Comparison of ENCODE assay signal across 2 cellular contexts in genomic region chr6:142322504-142323198, GRCh38.
TF ChIP-seq lines count a peak whose summit lies in the region.

No MANE protein-coding gene starts in this region.

TF ChIP-seq in A549, 52 proteins besides CTCF, POLR2A, EP300 and RAD21:
- TF ChIP-seq, protein P1, sequence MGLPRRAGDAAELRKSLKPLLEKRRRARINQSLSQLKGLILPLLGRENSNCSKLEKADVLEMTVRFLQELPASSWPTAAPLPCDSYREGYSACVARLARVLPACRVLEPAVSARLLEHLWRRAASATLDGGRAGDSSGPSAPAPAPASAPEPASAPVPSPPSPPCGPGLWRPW (IDR thresholded peaks at IDR 0.05) = no peak
- TF ChIP-seq CEBPB (IDR thresholded peaks at IDR 0.05) (0 out of 4 replicates have a peak, but pooled peaks of 1 of the 2 experiments have one; percentile 11), HDAC2 (IDR thresholded peaks at IDR 0.05) (no peak)
- TF ChIP-seq, protein P2, sequence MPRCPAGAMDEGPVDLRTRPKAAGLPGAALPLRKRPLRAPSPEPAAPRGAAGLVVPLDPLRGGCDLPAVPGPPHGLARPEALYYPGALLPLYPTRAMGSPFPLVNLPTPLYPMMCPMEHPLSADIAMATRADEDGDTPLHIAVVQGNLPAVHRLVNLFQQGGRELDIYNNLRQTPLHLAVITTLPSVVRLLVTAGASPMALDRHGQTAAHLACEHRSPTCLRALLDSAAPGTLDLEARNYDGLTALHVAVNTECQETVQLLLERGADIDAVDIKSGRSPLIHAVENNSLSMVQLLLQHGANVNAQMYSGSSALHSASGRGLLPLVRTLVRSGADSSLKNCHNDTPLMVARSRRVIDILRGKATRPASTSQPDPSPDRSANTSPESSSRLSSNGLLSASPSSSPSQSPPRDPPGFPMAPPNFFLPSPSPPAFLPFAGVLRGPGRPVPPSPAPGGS (IDR thresholded peaks at IDR 0.05) = no peak

TF ChIP-seq in HEK293, 187 proteins besides CTCF, POLR2A, EP300 and RAD21:
- TF ChIP-seq ZBTB8A (tag by site-specific recombination; IDR thresholded peaks at IDR 0.05) (no peak), OSR2 (tag by site-specific recombination; IDR thresholded peaks at IDR 0.05) (no peak), ZNF561 (tag by site-specific recombination; IDR thresholded peaks at IDR 0.05; ENCODE audit: borderline replicate concordance) (no peak), KLF7 (tag by site-specific recombination; IDR thresholded peaks at IDR 0.05; ENCODE audit: borderline replicate concordance) (no peak), ZNF48 (tag by site-specific recombination; IDR thresholded peaks at IDR 0.05) (no peak), ZNF211 (tag by site-specific recombination; IDR thresholded peaks at IDR 0.05; ENCODE audit: low read depth) (no peak), ZNF785 (tag by site-specific recombination; IDR thresholded peaks at IDR 0.05) (no peak), PRDM1 (tag by site-specific recombination; IDR thresholded peaks at IDR 0.05) (0 out of 2 replicates have a peak, but pooled peaks have one; percentile 11), ZSCAN4 (tag by site-specific recombination; IDR thresholded peaks at IDR 0.05) (no peak), KLF8 (tag by site-specific recombination; IDR thresholded peaks at IDR 0.05) (no peak), ZNF600 (tag by site-specific recombination; IDR thresholded peaks at IDR 0.05) (peak; percentile 59), PRDM6 (tag by site-specific recombination; IDR thresholded peaks at IDR 0.05) (peak; percentile 87), ZNF488 (tag by site-specific recombination; IDR thresholded peaks at IDR 0.05) (no peak), KLF1 (tag by site-specific recombination; IDR thresholded peaks at IDR 0.05) (no peak), ZSCAN30 (tag by site-specific recombination; IDR thresholded peaks at IDR 0.05) (no peak), ZNF571 (tag by site-specific recombination; IDR thresholded peaks at IDR 0.05) (no peak), ZNF114 (tag by site-specific recombination; IDR thresholded peaks at IDR 0.05) (no peak), ZNF501 (tag by site-specific recombination; IDR thresholded peaks at IDR 0.05) (no peak), ZNF707 (tag by site-specific recombination; IDR thresholded peaks at IDR 0.05) (no peak), GLIS2 (tag by site-specific recombination; IDR thresholded peaks at IDR 0.05) (no peak), YY1 (tag by site-specific recombination; IDR thresholded peaks at IDR 0.05) (no peak)
- TF ChIP-seq, protein P3, sequence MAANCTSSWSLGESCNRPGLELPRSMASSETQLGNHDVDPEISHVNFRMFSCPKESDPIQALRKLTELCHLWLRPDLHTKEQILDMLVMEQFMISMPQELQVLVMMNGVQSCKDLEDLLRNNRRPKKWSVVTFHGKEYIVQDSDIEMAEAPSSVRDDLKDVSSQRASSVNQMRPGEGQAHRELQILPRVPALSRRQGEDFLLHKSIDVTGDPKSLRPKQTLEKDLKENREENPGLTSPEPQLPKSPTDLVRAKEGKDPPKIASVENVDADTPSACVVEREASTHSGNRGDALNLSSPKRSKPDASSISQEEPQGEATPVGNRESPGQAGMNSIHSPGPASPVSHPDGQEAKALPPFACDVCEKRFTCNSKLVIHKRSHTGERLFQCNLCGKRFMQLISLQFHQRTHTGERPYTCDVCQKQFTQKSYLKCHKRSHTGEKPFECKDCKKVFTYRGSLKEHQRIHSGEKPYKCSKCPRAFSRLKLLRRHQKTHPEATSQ (tag by site-specific recombination; IDR thresholded peaks at IDR 0.05) = no peak
- TF ChIP-seq, protein P4, sequence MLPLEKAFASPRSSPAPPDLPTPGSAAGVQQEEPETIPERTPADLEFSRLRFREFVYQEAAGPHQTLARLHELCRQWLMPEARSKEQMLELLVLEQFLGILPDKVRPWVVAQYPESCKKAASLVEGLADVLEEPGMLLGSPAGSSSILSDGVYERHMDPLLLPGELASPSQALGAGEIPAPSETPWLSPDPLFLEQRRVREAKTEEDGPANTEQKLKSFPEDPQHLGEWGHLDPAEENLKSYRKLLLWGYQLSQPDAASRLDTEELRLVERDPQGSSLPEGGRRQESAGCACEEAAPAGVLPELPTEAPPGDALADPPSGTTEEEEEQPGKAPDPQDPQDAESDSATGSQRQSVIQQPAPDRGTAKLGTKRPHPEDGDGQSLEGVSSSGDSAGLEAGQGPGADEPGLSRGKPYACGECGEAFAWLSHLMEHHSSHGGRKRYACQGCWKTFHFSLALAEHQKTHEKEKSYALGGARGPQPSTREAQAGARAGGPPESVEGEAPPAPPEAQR (tag by site-specific recombination; IDR thresholded peaks at IDR 0.05) = no peak
- TF ChIP-seq, protein P5, sequence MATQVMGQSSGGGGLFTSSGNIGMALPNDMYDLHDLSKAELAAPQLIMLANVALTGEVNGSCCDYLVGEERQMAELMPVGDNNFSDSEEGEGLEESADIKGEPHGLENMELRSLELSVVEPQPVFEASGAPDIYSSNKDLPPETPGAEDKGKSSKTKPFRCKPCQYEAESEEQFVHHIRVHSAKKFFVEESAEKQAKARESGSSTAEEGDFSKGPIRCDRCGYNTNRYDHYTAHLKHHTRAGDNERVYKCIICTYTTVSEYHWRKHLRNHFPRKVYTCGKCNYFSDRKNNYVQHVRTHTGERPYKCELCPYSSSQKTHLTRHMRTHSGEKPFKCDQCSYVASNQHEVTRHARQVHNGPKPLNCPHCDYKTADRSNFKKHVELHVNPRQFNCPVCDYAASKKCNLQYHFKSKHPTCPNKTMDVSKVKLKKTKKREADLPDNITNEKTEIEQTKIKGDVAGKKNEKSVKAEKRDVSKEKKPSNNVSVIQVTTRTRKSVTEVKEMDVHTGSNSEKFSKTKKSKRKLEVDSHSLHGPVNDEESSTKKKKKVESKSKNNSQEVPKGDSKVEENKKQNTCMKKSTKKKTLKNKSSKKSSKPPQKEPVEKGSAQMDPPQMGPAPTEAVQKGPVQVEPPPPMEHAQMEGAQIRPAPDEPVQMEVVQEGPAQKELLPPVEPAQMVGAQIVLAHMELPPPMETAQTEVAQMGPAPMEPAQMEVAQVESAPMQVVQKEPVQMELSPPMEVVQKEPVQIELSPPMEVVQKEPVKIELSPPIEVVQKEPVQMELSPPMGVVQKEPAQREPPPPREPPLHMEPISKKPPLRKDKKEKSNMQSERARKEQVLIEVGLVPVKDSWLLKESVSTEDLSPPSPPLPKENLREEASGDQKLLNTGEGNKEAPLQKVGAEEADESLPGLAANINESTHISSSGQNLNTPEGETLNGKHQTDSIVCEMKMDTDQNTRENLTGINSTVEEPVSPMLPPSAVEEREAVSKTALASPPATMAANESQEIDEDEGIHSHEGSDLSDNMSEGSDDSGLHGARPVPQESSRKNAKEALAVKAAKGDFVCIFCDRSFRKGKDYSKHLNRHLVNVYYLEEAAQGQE (tag by site-specific recombination; IDR thresholded peaks at IDR 0.05) = no peak
- TF ChIP-seq, protein P6, sequence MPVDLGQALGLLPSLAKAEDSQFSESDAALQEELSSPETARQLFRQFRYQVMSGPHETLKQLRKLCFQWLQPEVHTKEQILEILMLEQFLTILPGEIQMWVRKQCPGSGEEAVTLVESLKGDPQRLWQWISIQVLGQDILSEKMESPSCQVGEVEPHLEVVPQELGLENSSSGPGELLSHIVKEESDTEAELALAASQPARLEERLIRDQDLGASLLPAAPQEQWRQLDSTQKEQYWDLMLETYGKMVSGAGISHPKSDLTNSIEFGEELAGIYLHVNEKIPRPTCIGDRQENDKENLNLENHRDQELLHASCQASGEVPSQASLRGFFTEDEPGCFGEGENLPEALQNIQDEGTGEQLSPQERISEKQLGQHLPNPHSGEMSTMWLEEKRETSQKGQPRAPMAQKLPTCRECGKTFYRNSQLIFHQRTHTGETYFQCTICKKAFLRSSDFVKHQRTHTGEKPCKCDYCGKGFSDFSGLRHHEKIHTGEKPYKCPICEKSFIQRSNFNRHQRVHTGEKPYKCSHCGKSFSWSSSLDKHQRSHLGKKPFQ (tag by site-specific recombination; IDR thresholded peaks at IDR 0.05) = no peak
